1 cellular context compared by ENCODE assay signal in genomic region chr11:47377571-47378010, GRCh38.
TF ChIP-seq lines count a peak whose summit lies in the region.

No MANE protein-coding gene starts in this region.

TF ChIP-seq in GM12878, 131 proteins besides CTCF, POLR2A, EP300 and RAD21:
- TF ChIP-seq SIX5 (IDR thresholded peaks at IDR 0.05; ENCODE audit: low read depth, low read length, severe bottlenecking): no peak
- no peak for TF ChIP-seq NBN (IDR thresholded peaks at IDR 0.05)
- TF ChIP-seq KAT2A (conservative IDR thresholded peaks at IDR 0.05; ENCODE audit: control insufficient read depth, low read depth, low read length): no peak
- TF ChIP-seq FOS (IDR thresholded peaks at IDR 0.05; ENCODE audit: borderline replicate concordance, extremely low read depth, insufficient read length): no peak
- TF ChIP-seq, protein P1, sequence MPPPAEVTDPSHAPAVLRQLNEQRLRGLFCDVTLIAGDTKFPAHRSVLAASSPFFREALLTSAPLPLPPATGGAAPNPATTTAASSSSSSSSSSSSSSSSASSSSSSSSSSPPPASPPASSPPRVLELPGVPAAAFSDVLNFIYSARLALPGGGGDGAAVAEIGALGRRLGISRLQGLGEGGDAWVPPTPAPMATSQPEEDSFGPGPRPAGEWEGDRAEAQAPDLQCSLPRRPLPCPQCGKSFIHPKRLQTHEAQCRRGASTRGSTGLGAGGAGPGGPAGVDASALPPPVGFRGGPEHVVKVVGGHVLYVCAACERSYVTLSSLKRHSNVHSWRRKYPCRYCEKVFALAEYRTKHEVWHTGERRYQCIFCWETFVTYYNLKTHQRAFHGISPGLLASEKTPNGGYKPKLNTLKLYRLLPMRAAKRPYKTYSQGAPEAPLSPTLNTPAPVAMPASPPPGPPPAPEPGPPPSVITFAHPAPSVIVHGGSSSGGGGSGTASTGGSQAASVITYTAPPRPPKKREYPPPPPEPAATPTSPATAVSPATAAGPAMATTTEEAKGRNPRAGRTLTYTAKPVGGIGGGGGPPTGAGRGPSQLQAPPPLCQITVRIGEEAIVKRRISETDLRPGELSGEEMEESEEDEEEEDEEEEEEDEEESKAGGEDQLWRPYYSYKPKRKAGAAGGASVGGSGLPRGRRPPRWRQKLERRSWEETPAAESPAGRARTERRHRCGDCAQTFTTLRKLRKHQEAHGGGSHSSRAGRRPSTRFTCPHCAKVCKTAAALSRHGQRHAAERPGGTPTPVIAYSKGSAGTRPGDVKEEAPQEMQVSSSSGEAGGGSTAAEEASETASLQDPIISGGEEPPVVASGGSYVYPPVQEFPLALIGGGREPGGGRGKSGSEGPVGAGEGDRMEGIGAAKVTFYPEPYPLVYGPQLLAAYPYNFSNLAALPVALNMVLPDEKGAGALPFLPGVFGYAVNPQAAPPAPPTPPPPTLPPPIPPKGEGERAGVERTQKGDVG (CRISPR knock-in tag; IDR thresholded peaks at IDR 0.05): no peak
- TF ChIP-seq SREBF1 (IDR thresholded peaks at IDR 0.05; ENCODE audit: low read length): no peak
- no peak for TF ChIP-seq POLR2AphosphoS2 (IDR thresholded peaks at IDR 0.05; ENCODE audit: low read depth, low read length)
- TF ChIP-seq HDAC6 (IDR thresholded peaks at IDR 0.05; ENCODE audit: unreplicated experiment): no peak
- TF ChIP-seq RELA (IDR thresholded peaks at IDR 0.05; ENCODE audit: borderline replicate concordance, partially characterized antibody): no peak
- no peak for TF ChIP-seq NFIC (IDR thresholded peaks at IDR 0.05; ENCODE audit: low read depth, low read length)
